In the genomic region with DNA sequence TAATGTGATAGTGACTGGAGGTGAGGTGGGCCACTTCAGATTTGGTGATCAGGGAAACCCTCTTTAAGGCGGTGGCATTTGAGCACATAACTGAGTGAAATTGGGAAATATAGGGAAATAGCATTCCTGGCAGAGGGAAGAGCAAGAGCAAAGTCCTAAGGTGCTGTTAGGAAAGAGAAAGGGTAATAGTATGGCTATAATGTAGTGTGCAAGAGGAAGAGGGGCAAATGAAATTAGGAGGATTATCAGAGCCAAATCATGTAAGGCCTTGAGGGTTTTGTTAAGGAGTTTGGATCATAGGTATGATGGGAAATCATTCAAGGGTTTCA, we compare ENCODE assay signal across 18 cellular contexts. TPM values are rescaled to one million over a fixed set of nuclear protein-coding genes. Genes with fewer than 3 reads are reported as not detected.
DNase-seq lines count a peak whose midpoint lies in the region; ATAC-seq, FAIRE-seq and TF ChIP-seq lines count a peak whose summit lies in the region.
"Had no signal": no experiment of that assay in that cellular context is flagged by ENCODE, and none has a peak within 500 bp of the region (broad histone marks: within the 10 kb centered on the region; RNA-seq: fewer than 3 reads in every experiment).

No MANE protein-coding gene starts in this region.

- H3K27me3 Mint-ChIP-seq in astrocyte (ENCODE audit: low read depth, unreplicated experiment) (no peaks in the 10 kb centered on the region), CD14-positive monocyte (ENCODE audit: low read depth in 3 of 3) (peaks cover 0 to 2% (median 2%) of the 10 kb centered on the region in 3 donors)
- H3K27me3 Mint-ChIP-seq: CD4-positive, alpha-beta T cell had no signal

- H3K4me3 ChIP-seq in HUES48 (ENCODE audit: low read depth, low read length) (no peak overlapping the region), astrocyte (ENCODE audit: insufficient read depth, low read depth, low read length) (no peak overlapping the region), right lobe of liver (no peak overlapping the region), PC-9 (no peak overlapping the region)

- TF ChIP-seq CTCF in astrocyte (IDR thresholded peaks at IDR 0.05; ENCODE audit: insufficient read depth, low read depth, low read length) (no peak), right lobe of liver (IDR thresholded peaks at IDR 0.05) (no peak), CD14-positive monocyte (IDR thresholded peaks at IDR 0.05) (no peak), PC-9 (conservative IDR thresholded peaks at IDR 0.05) (no peak)

- H3K36me3 Mint-ChIP-seq in astrocyte (ENCODE audit: low read depth, unreplicated experiment) (no peaks in the 10 kb centered on the region), CD14-positive monocyte (peaks cover 19 to 30% of the 10 kb centered on the region in 2 donors)

- H4K20me1 ChIP-seq in astrocyte (ENCODE audit: insufficient read depth, low read length) (no peaks in the 10 kb centered on the region), PC-9 (ENCODE audit: insufficient read depth) (no peaks in the 10 kb centered on the region)

- POLR2A ChIA-PET in PC-9 (lab: Charles Lee; ENCODE audit: unreplicated experiment), result no interaction called here

- H3K27ac Mint-ChIP-seq in astrocyte (ENCODE audit: unreplicated experiment) (no peak overlapping the region), CD14-positive monocyte (peak overlapping the region in 1 of 7 donors; percentile 47)
- H3K27ac Mint-ChIP-seq: CD4-positive, alpha-beta T cell had no signal

- intact Hi-C loops in right lobe of liver (cut with DNase I), result no loop called here
- intact Hi-C loops in CD14-positive monocyte (cut with micrococcal nuclease), result no loop called here
- intact Hi-C loops in PC-9 (cut with micrococcal nuclease; ENCODE audit: unreplicated experiment), result no loop called here

- H3K27me3 ChIP-seq in HUES48 (ENCODE audit: control insufficient read depth, insufficient read depth, low read length) (no peaks in the 10 kb centered on the region), astrocyte (ENCODE audit: insufficient read depth, low read length) (no peaks in the 10 kb centered on the region), right lobe of liver (no peaks in the 10 kb centered on the region), PC-9 (ENCODE audit: insufficient read depth, low read depth) (no peaks in the 10 kb centered on the region)

- H3K4me3 Mint-ChIP-seq in astrocyte (ENCODE audit: unreplicated experiment) (no peak overlapping the region), CD14-positive monocyte (no peak overlapping the region)
- H3K4me3 Mint-ChIP-seq: CD4-positive, alpha-beta T cell had no signal

- H3K9me3 ChIP-seq in HUES48 (ENCODE audit: control insufficient read depth, insufficient read depth, low read length), result no peaks in the 10 kb centered on the region
- H3K9me3 ChIP-seq in astrocyte (ENCODE audit: insufficient read depth, low read depth, low read length), result no peaks in the 10 kb centered on the region
- H3K9me3 ChIP-seq in right lobe of liver, result no peaks in the 10 kb centered on the region
- no peaks in the 10 kb centered on the region for H3K9me3 ChIP-seq in PC-9 (ENCODE audit: insufficient read depth, low read depth)

- H3K9me2 ChIP-seq in PC-9 (ENCODE audit: insufficient read depth), result no peaks in the 10 kb centered on the region

- H2AFZ ChIP-seq in astrocyte (ENCODE audit: low read depth, low read length) (no peak overlapping the region), PC-9 (no peak overlapping the region)

- H3K9ac ChIP-seq in HUES48 (ENCODE audit: low read depth, low read length) (0 out of 2 replicates have a peak overlapping the region, but pooled peaks have one; percentile 4), astrocyte (ENCODE audit: low read length) (no peak overlapping the region)

- FAIRE-seq in astrocyte (lab: Jason Lieb, UNC), result peak; percentile 9

- H3K4me2 ChIP-seq in astrocyte (ENCODE audit: low read length) (no peak overlapping the region), PC-9 (no peak overlapping the region)

- DNase-seq in astrocyte (ENCODE audit: low read depth), result no peak
- no peak for DNase-seq in right lobe of liver
- DNase-seq in Ammon's horn (ENCODE audit: low spot score), result no peak
- DNase-seq in CD14-positive monocyte (ENCODE audit: low spot score), result no peak
- DNase-seq in NCI-H446 treated with DMSO at 0.1 percent for 48 hours (lab: John Stamatoyannopoulos, UW), result no peak
- no peak for DNase-seq in PC-9
- DNase-seq: ACHN; AML-193; Calu3; CD4-positive, alpha-beta T cell; NCI-H1092; NCI-H146; NCI-H2227 treated with DMSO at 0.1 percent for 48 hours; NCI-H524 treated with DMSO at 0.1 percent for 48 hours; SHP77 had no signal

- peak; percentile 86 to 94 (median 92) for ATAC-seq in right lobe of liver
- ATAC-seq: SK-N-SH treated with all-trans-retinoic acid at 6 μM for 48 hours had no signal

- H3K27ac ChIP-seq in HUES48 (ENCODE audit: low read depth, low read length) (no peak overlapping the region), astrocyte (ENCODE audit: low read depth, low read length) (no peak overlapping the region), right lobe of liver (peak overlapping the region in 2 of 3 donors; percentile 58 to 76), PC-9 (no peak overlapping the region)

- H3K4me1 Mint-ChIP-seq in astrocyte (ENCODE audit: low read depth, unreplicated experiment) (peaks cover 28% of the 10 kb centered on the region), CD14-positive monocyte (no peaks in the 10 kb centered on the region)

- BruUV-seq in PC-9 (replicated peaks; lab: Mats Ljungman, UMichigan), result no TSS peak

- H3K36me3 ChIP-seq in HUES48 (ENCODE audit: control insufficient read depth, insufficient read depth, low read length) (no peaks in the 10 kb centered on the region), astrocyte (ENCODE audit: insufficient read depth, low read length) (no peaks in the 10 kb centered on the region), right lobe of liver (no peaks in the 10 kb centered on the region), PC-9 (ENCODE audit: low read depth) (no peaks in the 10 kb centered on the region)

- peaks cover 11% of the 10 kb centered on the region; the same call in 1 of the 2 replicates for H3F3A ChIP-seq in PC-9 (ENCODE audit: insufficient read depth, low read depth)

- no peak for TF ChIP-seq POLR2A in right lobe of liver (IDR thresholded peaks at IDR 0.05)

- H3K9me3 Mint-ChIP-seq in astrocyte (ENCODE audit: unreplicated experiment) (peaks cover 1% of the 10 kb centered on the region), CD14-positive monocyte (no peaks in the 10 kb centered on the region)
- H3K9me3 Mint-ChIP-seq: CD4-positive, alpha-beta T cell had no signal

- peaks cover 30% of the 10 kb centered on the region for H3K4me1 ChIP-seq in HUES48 (ENCODE audit: control insufficient read depth, insufficient read depth, low read length)
- H3K4me1 ChIP-seq in astrocyte (ENCODE audit: insufficient read depth, low read length), result peaks cover 10% of the 10 kb centered on the region
- H3K4me1 ChIP-seq in right lobe of liver, result peaks cover 0 to 26% (median 8%) of the 10 kb centered on the region in 4 donors
- peaks cover 18% of the 10 kb centered on the region for H3K4me1 ChIP-seq in PC-9 (replicated peaks; ENCODE audit: insufficient read depth)

- CTCF ChIA-PET in PC-9 (lab: Charles Lee), result no interaction called here

- 27% methylated on average over 1 of the region's 1 CpG for WGBS in right lobe of liver (ENCODE audit: insufficient coverage, low coverage, low lambda C conversion rate, missing lambda C conversion rate)

- no peaks in the 10 kb centered on the region for H3K79me2 ChIP-seq in astrocyte (ENCODE audit: insufficient read depth, low read length)
- H3K79me2 ChIP-seq in PC-9 (ENCODE audit: low read depth), result no peaks in the 10 kb centered on the region

RNA-seq across cellular contexts. Expression of gene CYP26C1, which starts 27.8 kb away (rescaled TPM):
- total RNA-seq in astrocyte, result not detected in 2 replicates
- under 1 TPM in 3 of 6 experiments, not detected in 3; 0.07 to 0.12 (median 0.10) TPM for total RNA-seq in right lobe of liver
- not detected for polyA plus RNA-seq in CD14-positive monocyte
- 0.46 and 0.60 TPM in 2 replicates for total RNA-seq in PC-9 (2021)

RNA-seq across cellular contexts. Expression of gene CYP26A1, which starts 40.9 kb away (rescaled TPM):
- 0.18 and 0.53 TPM in 2 replicates for total RNA-seq in astrocyte
- total RNA-seq in right lobe of liver, result 10 to 100 TPM in 3 of 6 experiments, under 1 TPM in 1, not detected in 2; 0.95 to 53.1 (median 12.6) TPM
- not detected for polyA plus RNA-seq in CD14-positive monocyte
- 2.2 TPM in 2 replicates for total RNA-seq in PC-9 (2021)
- total RNA-seq: CD4-positive, alpha-beta T cell; MCF 10A had no signal

Comparison
In these comparisons a context has a peak if more than half of its experiments do, and no peak if none do; other contexts are left out.
1. H3K27ac ChIP-seq: peak in right lobe of liver (2 of 3); none in HUES48 (single experiment), astrocyte (single experiment) and PC-9 (single experiment).